19 cellular contexts compared by ENCODE assay signal in genomic region chr17:79276824-79277223, GRCh38.
DNase-seq lines count a peak whose midpoint lies in the region; ATAC-seq, FAIRE-seq and TF ChIP-seq lines count a peak whose summit lies in the region.
"Had no signal": no experiment of that assay in that cellular context is flagged by ENCODE, and none has a peak within 500 bp of the region (broad histone marks: within the 10 kb centered on the region; RNA-seq: fewer than 3 reads in every experiment).

No MANE protein-coding gene starts in this region.

- H3K4me3 Mint-ChIP-seq in endodermal cell = no peak overlapping the region
- H3K4me3 Mint-ChIP-seq: CD8-positive, alpha-beta T cell had no signal

- H3K9me2 ChIP-seq in MM.1S (replicated peaks; ENCODE audit: insufficient read depth, low read length) = no peaks in the 10 kb centered on the region

- no peak overlapping the region for H3K9ac ChIP-seq in MM.1S (ENCODE audit: low read length)
- no peak overlapping the region for H3K9ac ChIP-seq in endodermal cell (ENCODE audit: extremely low read depth, low read length, poor library complexity, severe bottlenecking)

- H3K27me3 ChIP-seq in MM.1S (replicated peaks; ENCODE audit: insufficient read depth, low read length) (peaks cover 88% of the 10 kb centered on the region), pancreas (no peaks in the 10 kb centered on the region), endodermal cell (ENCODE audit: control insufficient read depth, insufficient read depth, low read length, poor library complexity, severe bottlenecking) (no peaks in the 10 kb centered on the region), tibial artery (peaks cover 0 to 70% of the 10 kb centered on the region in 2 donors)

- no peak overlapping the region for H3K27ac ChIP-seq in MM.1S (ENCODE audit: low read length)
- no peak overlapping the region for H3K27ac ChIP-seq in pancreas
- H3K27ac ChIP-seq in endodermal cell (ENCODE audit: low read depth, low read length) = no peak overlapping the region
- no peak overlapping the region for H3K27ac ChIP-seq in tibial artery
- H3K27ac ChIP-seq: 22Rv1, HL-60, PC-9, SK-N-MC had no signal

- DNase-seq in NCI-H82 (lab: John Stamatoyannopoulos, UW) = peak; percentile 28
- DNase-seq in NCI-H82 treated with DMSO at 0.1 percent for 48 hours (lab: John Stamatoyannopoulos, UW; ENCODE audit: unreplicated experiment) = no peak
- DNase-seq in MM.1S = no peak
- peak; percentile 34 for DNase-seq in RKO (ENCODE audit: low spot score)
- peak; percentile 62 to 92 (median 88) for DNase-seq in pancreas
- no peak for DNase-seq in endodermal cell
- no peak for DNase-seq in NCI-H510A (lab: John Stamatoyannopoulos, UW)
- no peak for DNase-seq in tibial artery
- DNase-seq: CD8-positive, alpha-beta T cell; H7; NCI-H1436; NCI-H2081; NCI-H526; PC-9; T-helper 1 cell had no signal

- H3F3A ChIP-seq in MM.1S (ENCODE audit: insufficient read depth, low read length) = no peaks in the 10 kb centered on the region

- FAIRE-seq in pancreas (lab: Jason Lieb, UNC) = no peak
- FAIRE-seq: D721Med had no signal

- peaks cover 3% of the 10 kb centered on the region for H3K4me1 Mint-ChIP-seq in endodermal cell

- no peaks in the 10 kb centered on the region for H4K20me1 ChIP-seq in MM.1S (ENCODE audit: insufficient read depth, low read length)

- H3K9me3 ChIP-seq in MM.1S (replicated peaks; ENCODE audit: insufficient read depth, low read length) (no peaks in the 10 kb centered on the region), pancreas (no peaks in the 10 kb centered on the region), endodermal cell (ENCODE audit: control insufficient read depth, low read length) (no peaks in the 10 kb centered on the region), tibial artery (no peaks in the 10 kb centered on the region)

- TF ChIP-seq CTCF in MM.1S (IDR thresholded peaks at IDR 0.05; ENCODE audit: low read length) = no peak
- no peak for TF ChIP-seq CTCF in pancreas (IDR thresholded peaks at IDR 0.05)
- no peak for TF ChIP-seq CTCF in endodermal cell (conservative IDR thresholded peaks at IDR 0.05)
- no peak for TF ChIP-seq CTCF in tibial artery (IDR thresholded peaks at IDR 0.05)

- H3K36me3 Mint-ChIP-seq in endodermal cell (ENCODE audit: low read depth) = no peaks in the 10 kb centered on the region
- H3K36me3 Mint-ChIP-seq: CD8-positive, alpha-beta T cell had no signal

- H3K36me3 ChIP-seq in MM.1S (replicated peaks; ENCODE audit: insufficient read depth, low read length) (no peaks in the 10 kb centered on the region), pancreas (no peaks in the 10 kb centered on the region), endodermal cell (ENCODE audit: control insufficient read depth, insufficient read depth, low read length) (no peaks in the 10 kb centered on the region), tibial artery (no peaks in the 10 kb centered on the region)

- H3K27me3 Mint-ChIP-seq in endodermal cell (ENCODE audit: insufficient read depth) = peaks cover 2% of the 10 kb centered on the region

- H3K79me2 ChIP-seq in MM.1S (ENCODE audit: low read length) = no peaks in the 10 kb centered on the region

- 25 to 40% methylated on average over 3 of the region's 3 CpGs for WGBS in pancreas, 2 donors
- WGBS in endodermal cell (ENCODE audit: insufficient coverage in 1 of 2, insufficient read length in 1 of 2), 2 experiments = 87 to 100% methylated on average over 2 to 3 of the region's 3 CpGs

- no peak overlapping the region for H3K27ac Mint-ChIP-seq in endodermal cell
- H3K27ac Mint-ChIP-seq: CD8-positive, alpha-beta T cell had no signal

- H3K4me2 ChIP-seq in MM.1S (ENCODE audit: low read depth, low read length) = peak overlapping the region; percentile 40
- H3K4me2 ChIP-seq: PC-9 had no signal

- H2AFZ ChIP-seq in MM.1S (ENCODE audit: low read length) = peak overlapping the region; percentile 11; the same call in 1 of the 2 replicates
- H2AFZ ChIP-seq: PC-9 had no signal

- peak; percentile 87 to 94 (median 91) for ATAC-seq in pancreas
- ATAC-seq: CD8-positive, alpha-beta T cell had no signal

- intact Hi-C loops in pancreas (cut with DNase I) (no loop called here), tibial artery (cut with DNase I; ENCODE audit: low total_unique reads) (no loop called here)

- no peaks in the 10 kb centered on the region for H3K9me3 Mint-ChIP-seq in endodermal cell
- H3K9me3 Mint-ChIP-seq: CD8-positive, alpha-beta T cell had no signal

- H3K4me3 ChIP-seq in MM.1S (ENCODE audit: low read length) (no peak overlapping the region), pancreas (no peak overlapping the region), endodermal cell (ENCODE audit: low read length) (no peak overlapping the region), tibial artery (no peak overlapping the region)
- H3K4me3 ChIP-seq: PC-9, SK-N-MC had no signal

- H3K4me1 ChIP-seq in MM.1S (ENCODE audit: low read length) (0 out of 2 replicates have a peak, but pooled peaks cover 3% of the 10 kb centered on the region), pancreas (peaks cover 0 to 9% (median 5%) of the 10 kb centered on the region in 3 donors), endodermal cell (ENCODE audit: control insufficient read depth, insufficient read depth, low read length) (no peaks in the 10 kb centered on the region), tibial artery (no peaks in the 10 kb centered on the region)

Comparison
In these comparisons a context has a peak if more than half of its experiments do, and no peak if none do; other contexts are left out.
1. DNase-seq: peak in NCI-H82 (single experiment), RKO (single experiment) and pancreas (6 of 6); none in NCI-H82 treated with DMSO at 0.1 percent for 48 hours (single experiment), MM.1S (single experiment), endodermal cell (single experiment), NCI-H510A (single experiment) and tibial artery (0 of 2).